ENCODE assay signal across 17 cellular contexts in genomic region chr12:20474443-20474842, GRCh38.
DNase-seq lines count a peak whose midpoint lies in the region; TF ChIP-seq lines count a peak whose summit lies in the region.
"Had no signal": no experiment of that assay in that cellular context is flagged by ENCODE, and none has a peak within 500 bp of the region (broad histone marks: within the 10 kb centered on the region; RNA-seq: fewer than 3 reads in every experiment).

No MANE protein-coding gene starts in this region.

- peak overlapping the region; percentile 44 to 78 for H3K27ac ChIP-seq in coronary artery
- H3K27ac ChIP-seq: HL-60 had no signal

- H3K9me3 Mint-ChIP-seq in osteocyte (ENCODE audit: unreplicated experiment) (no peaks in the 10 kb centered on the region), nephron progenitor cell (no peaks in the 10 kb centered on the region)

- H3K9me3 ChIP-seq in adipocyte (ENCODE audit: control insufficient read depth, low read length), result no peaks in the 10 kb centered on the region

- DNase-seq in EH (ENCODE audit: low read depth) (peak; percentile 45), adipocyte (ENCODE audit: low read depth) (peak; percentile 21), coronary artery (ENCODE audit: low spot score) (no peak), osteocyte (ENCODE audit: extremely low spot score, unreplicated experiment) (no peak), DMS79 treated with DMSO at 0.1 percent for 48 hours (lab: John Stamatoyannopoulos, UW) (no peak), nephron progenitor cell (no peak), NCI-H774 (lab: John Stamatoyannopoulos, UW) (no peak)
- DNase-seq in activated CD4-positive, CD25-positive, alpha-beta regulatory T cell (lab: John Stamatoyannopoulos, UW), result no peak
- DNase-seq: AML-193, COR-L47, NCI-H1105 treated with DMSO at 0.1 percent for 48 hours, NCI-H1930, NCI-H446 treated with DMSO at 0.1 percent for 48 hours, RPMI8226, SIG-M5 had no signal

- H3K4me3 ChIP-seq in adipocyte (ENCODE audit: low read length), result no peak overlapping the region
- peak overlapping the region; percentile 56 for H3K4me3 ChIP-seq in coronary artery

- H3K4me1 Mint-ChIP-seq in osteocyte (ENCODE audit: unreplicated experiment) (peaks cover 76% of the 10 kb centered on the region), nephron progenitor cell (peaks cover 6% of the 10 kb centered on the region)
- H3K4me1 Mint-ChIP-seq: CD14-positive monocyte had no signal

- peak overlapping the region; percentile 85 for H3K27ac Mint-ChIP-seq in osteocyte (ENCODE audit: unreplicated experiment)
- no peak overlapping the region for H3K27ac Mint-ChIP-seq in nephron progenitor cell
- H3K27ac Mint-ChIP-seq: CD14-positive monocyte had no signal

- no peaks in the 10 kb centered on the region for H3K27me3 Mint-ChIP-seq in osteocyte (ENCODE audit: unreplicated experiment)
- H3K27me3 Mint-ChIP-seq in nephron progenitor cell (ENCODE audit: low read depth, poor library complexity), result no peaks in the 10 kb centered on the region

- H3K4me3 Mint-ChIP-seq in osteocyte (ENCODE audit: unreplicated experiment) (peak overlapping the region; percentile 55), nephron progenitor cell (no peak overlapping the region)
- H3K4me3 Mint-ChIP-seq: CD14-positive monocyte had no signal

- no peaks in the 10 kb centered on the region for H3K36me3 ChIP-seq in adipocyte (ENCODE audit: control insufficient read depth, insufficient read depth, low read length, severe bottlenecking)

- H3K4me1 ChIP-seq in adipocyte (ENCODE audit: control insufficient read depth, insufficient read depth, low read length), result peaks cover 21% of the 10 kb centered on the region

- no peak overlapping the region for H3K9ac ChIP-seq in adipocyte (ENCODE audit: low read length)

- TF ChIP-seq CTCF in coronary artery (IDR thresholded peaks at IDR 0.05) (no peak), osteocyte (IDR thresholded peaks at IDR 0.05) (no peak), nephron progenitor cell (IDR thresholded peaks at IDR 0.05) (no peak)

- no peaks in the 10 kb centered on the region for H3K36me3 Mint-ChIP-seq in osteocyte (ENCODE audit: unreplicated experiment)
- H3K36me3 Mint-ChIP-seq in nephron progenitor cell (ENCODE audit: low read depth), result no peaks in the 10 kb centered on the region
- H3K36me3 Mint-ChIP-seq: CD14-positive monocyte had no signal

- no peaks in the 10 kb centered on the region for H3K27me3 ChIP-seq in adipocyte (replicated peaks; ENCODE audit: control insufficient read depth, insufficient read depth, low read length)

Comparison
In these comparisons a context has a peak if more than half of its experiments do, and no peak if none do; other contexts are left out.
1. DNase-seq: peak in EH (single experiment) and adipocyte (single experiment); none in coronary artery (single experiment), osteocyte (single experiment), activated CD4-positive, CD25-positive, alpha-beta regulatory T cell (0 of 4), DMS79 treated with DMSO at 0.1 percent for 48 hours (single experiment), nephron progenitor cell (single experiment) and NCI-H774 (single experiment).